Comparison of ENCODE assay signal across 8 cellular contexts in genomic region chr19:47255947-47256687, GRCh38.
A peak's percentile ranks its signal among the peaks of the same experiment; 100 is the strongest.
DNase-seq lines count a peak whose midpoint lies in the region; ATAC-seq and TF ChIP-seq lines count a peak whose summit lies in the region.

TSS of gene CCDC9 (plus strand) at chr19:47256525. CDS start at chr19:47258401, 1,876 bp downstream.

- DNase-seq in NCI-H526 (lab: John Stamatoyannopoulos, UW) (peak; percentile 95 to 99), memory B cell (ENCODE audit: low spot score in 2 of 2) (peak; percentile 90 to 91)
- DNase-seq in activated CD4-positive, alpha-beta T cell treated with anti-CD3 and anti-CD28 coated beads, Interleukin-2, amount 50 U/mL, for 4 hours: peak; percentile 79 to 87
- DNase-seq in effector CD4-positive, alpha-beta T cell: peak; percentile 84
- DNase-seq in stimulated activated CD8-positive, alpha-beta memory T cell treated with anti-CD3 and anti-CD28 coated beads, Interleukin-15, amount 100 ng/mL, for 1 hour (ENCODE audit: low read depth): peak; percentile 78

- peak within 1 kb of the TSS; percentile 93 for H3K27ac ChIP-seq in C4-2B

- no peaks in the 10 kb centered on the region for H3K27me3 Mint-ChIP-seq in memory B cell

- H3K36me3 Mint-ChIP-seq in memory B cell: peaks cover 25% of the 10 kb centered on the region

- ATAC-seq in GM19328 (IDR thresholded peaks at IDR 0.05; ENCODE audit: unreplicated experiment): peak; percentile 58
- peak; percentile 35 for ATAC-seq in HG03469 (IDR thresholded peaks at IDR 0.05; ENCODE audit: unreplicated experiment)
- ATAC-seq in memory B cell (ENCODE audit: low read depth): peak; percentile 62

- no peaks in the 10 kb centered on the region for H3K9me3 Mint-ChIP-seq in memory B cell

- H3K27ac Mint-ChIP-seq in memory B cell: peak within 1 kb of the TSS; percentile 93

- H3K4me1 Mint-ChIP-seq in memory B cell: peaks cover 33% of the 10 kb centered on the region

- H3K4me3 Mint-ChIP-seq in memory B cell: peak within 1 kb of the TSS; percentile 87

- TF ChIP-seq CTCF in C4-2B (conservative IDR thresholded peaks at IDR 0.05): no peak

Comparison
In these comparisons a context has a peak if more than half of its experiments do, and no peak if none do; other contexts are left out.
1. Peak in every context shown above with its lines: DNase-seq, ATAC-seq and H3K27ac ChIP-seq.